8 cellular contexts compared by ENCODE assay signal in the genomic region with DNA sequence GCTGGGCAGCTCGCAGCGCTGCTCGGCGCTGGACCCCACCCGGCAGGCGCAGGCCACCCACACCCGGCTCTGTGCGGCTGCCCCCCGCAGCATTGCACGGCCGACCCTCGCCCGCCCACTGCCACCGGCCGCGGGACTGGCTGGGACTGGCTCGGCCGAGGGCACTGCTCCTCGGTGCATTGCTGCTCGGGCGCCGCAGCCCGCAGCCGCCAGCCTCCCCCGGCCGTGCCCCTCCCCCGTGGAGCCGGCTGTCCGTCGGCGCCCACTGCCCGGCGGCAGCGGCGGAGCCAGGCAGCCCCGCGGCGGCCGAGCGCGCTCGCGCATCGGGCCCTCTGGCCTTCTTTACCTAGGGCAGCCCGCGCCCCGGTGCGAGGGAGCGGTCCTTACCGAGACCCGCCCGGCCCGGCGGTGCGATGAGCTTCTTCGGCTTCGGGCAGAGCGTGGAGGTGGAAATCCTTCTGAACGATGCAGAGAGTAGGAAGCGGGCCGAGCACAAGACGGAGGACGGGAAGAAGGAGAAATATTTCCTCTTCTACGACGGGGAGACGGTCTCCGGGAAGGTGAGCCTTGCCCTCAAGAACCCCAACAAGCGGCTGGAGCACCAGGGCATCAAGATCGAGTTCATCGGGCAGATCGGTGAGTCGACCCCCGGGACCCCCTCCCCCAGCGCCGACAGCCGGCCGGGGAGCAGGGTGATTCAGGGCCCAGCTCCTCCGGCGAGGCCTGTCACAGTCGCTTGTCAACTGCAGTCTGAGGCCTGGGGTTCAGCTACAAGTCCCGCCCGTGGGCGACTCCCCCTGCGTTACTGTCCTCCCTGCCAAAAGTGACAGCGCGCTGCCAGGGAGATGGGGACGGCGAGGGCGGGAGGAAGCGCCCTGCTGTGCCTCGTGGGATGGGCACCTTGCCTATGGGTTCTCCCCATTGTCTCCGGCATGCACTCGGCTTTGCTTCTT. TPM values are rescaled to one million over a fixed set of nuclear protein-coding genes. Genes with fewer than 3 reads are reported as not detected.
DNase-seq lines count a peak whose midpoint lies in the region; ATAC-seq and TF ChIP-seq lines count a peak whose summit lies in the region.

No MANE protein-coding gene starts in this region.

- H3K36me3 ChIP-seq in OCI-LY7 (ENCODE audit: insufficient read depth, low read length) (peaks cover 27% of the 10 kb centered on the region), neural cell (ENCODE audit: insufficient read depth, low read length) (no peaks in the 10 kb centered on the region)

- peak; percentile 16 for ATAC-seq in HG03442 (IDR thresholded peaks at IDR 0.05; ENCODE audit: unreplicated experiment)

- no peak for TF ChIP-seq EP300 in neural cell (conservative IDR thresholded peaks at IDR 0.05; ENCODE audit: poor library complexity, severe bottlenecking)

- TF ChIP-seq POLR2A in GM19193 (IDR thresholded peaks at IDR 0.05; ENCODE audit: extremely low read depth, insufficient read depth, insufficient read length): peak; percentile 42

- peaks cover 62% of the 10 kb centered on the region for H3K79me2 ChIP-seq in OCI-LY7 (ENCODE audit: insufficient read depth, low read depth, low read length)
- peaks cover 47% of the 10 kb centered on the region for H3K79me2 ChIP-seq in neural cell (replicated peaks; ENCODE audit: insufficient read depth, low read length)

- peaks cover 73% of the 10 kb centered on the region for H3K4me1 ChIP-seq in OCI-LY7 (ENCODE audit: insufficient read depth, low read length, poor library complexity, severe bottlenecking)

- DNase-seq in Ammon's horn (ENCODE audit: low spot score) (peak; percentile 87), OCI-LY7 (ENCODE audit: low spot score) (peak; percentile 39), fibroblast of the aortic adventitia (ENCODE audit: low read depth) (no peak), substantia nigra (lab: John Stamatoyannopoulos, UW) (peak in 48 of 49 donors; percentile 19 to 82 (median 58))
- peak; percentile 38 to 41 for DNase-seq in activated T-helper 1 cell treated with anti-CD3 and anti-CD28 coated beads, Interleukin-2, amount 50 U/mL, for 16 hours (ENCODE audit: low read depth in 1 of 2, low spot score in 1 of 2)

- BruUV-seq in OCI-LY7 (replicated peaks; lab: Mats Ljungman, UMichigan): no TSS peak

- H3K4me3 ChIP-seq in OCI-LY7 (ENCODE audit: low read depth, low read length, poor library complexity, severe bottlenecking) (peak overlapping the region; percentile 97), fibroblast of the aortic adventitia (ENCODE audit: low read depth, low read length) (peak overlapping the region; percentile 85), neural cell (ENCODE audit: low read length) (peak overlapping the region; percentile 99)

- intact Hi-C loops in OCI-LY7 (cut with micrococcal nuclease; ENCODE audit: unreplicated experiment): loop anchor here (1.0 kb wide), 1 partner anchor 28 kb away; the partner anchor contains the start of genes ACAD8 and THYN1

- CTCF ChIA-PET in OCI-LY7 (lab: Charles Lee; ENCODE audit: unreplicated experiment): interaction anchor here (0.8 kb wide), 1 partner anchor 18 kb away, joined by 3 read pairs; no protein-coding TSS in a partner anchor

- H3K27me3 ChIP-seq in neural cell (ENCODE audit: insufficient read depth, low read depth, low read length): no peaks in the 10 kb centered on the region

- no peaks in the 10 kb centered on the region for H3F3A ChIP-seq in neural cell (ENCODE audit: insufficient read depth, low read length, poor library complexity, severe bottlenecking)

- H3K9ac ChIP-seq in neural cell (ENCODE audit: low read length): peak overlapping the region; percentile 93

- peak overlapping the region; percentile 87 for H3K4me2 ChIP-seq in OCI-LY7 (ENCODE audit: low read length)
- H3K4me2 ChIP-seq in neural cell (ENCODE audit: low read length): peak overlapping the region; percentile 89

- TF ChIP-seq RAD21 in neural cell (conservative IDR thresholded peaks at IDR 0.05): peak; percentile 25

- no peak overlapping the region for H3K27ac ChIP-seq in OCI-LY7 (ENCODE audit: low read depth, low read length, poor library complexity, severe bottlenecking)
- peak overlapping the region; percentile 81 for H3K27ac ChIP-seq in neural cell (ENCODE audit: low read length)
- peak overlapping the region; percentile 95 for H3K27ac ChIP-seq in substantia nigra (ENCODE audit: low read depth, low read length, poor library complexity, severe bottlenecking)

- H2AFZ ChIP-seq in OCI-LY7 (ENCODE audit: low read length) (peak overlapping the region; percentile 93), neural cell (ENCODE audit: low read depth, low read length) (peak overlapping the region; percentile 18)

- H3K9me3 ChIP-seq in OCI-LY7 (ENCODE audit: low read length) (no peaks in the 10 kb centered on the region), neural cell (ENCODE audit: low read length) (no peaks in the 10 kb centered on the region)

- no peak for TF ChIP-seq CTCF in OCI-LY7 (conservative IDR thresholded peaks at IDR 0.05; ENCODE audit: low read length)
- TF ChIP-seq CTCF in fibroblast of the aortic adventitia (IDR thresholded peaks at IDR 0.05; ENCODE audit: insufficient read depth, low read length): no peak
- no peak for TF ChIP-seq CTCF in neural cell (IDR thresholded peaks at IDR 0.05; ENCODE audit: poor library complexity, severe bottlenecking)

- POLR2A ChIA-PET in OCI-LY7 (lab: Charles Lee): interaction anchor here (0.6 to 2.2 kb wide), 10 partner anchors 9 to 29 kb away, joined by 3 to 6 read pairs (median 4); partner anchors contain the start of genes ACAD8 and THYN1

- H4K20me1 ChIP-seq in OCI-LY7 (ENCODE audit: insufficient read depth, low read length) (peaks cover 71% of the 10 kb centered on the region), neural cell (ENCODE audit: insufficient read depth) (no peaks in the 10 kb centered on the region)

- H3K9me2 ChIP-seq in OCI-LY7 (ENCODE audit: insufficient read depth, low read length) (no peaks in the 10 kb centered on the region), neural cell (ENCODE audit: insufficient read depth, low read length) (no peaks in the 10 kb centered on the region)

TF ChIP-seq in neural cell, 6 proteins besides CTCF, POLR2A, EP300 and RAD21:
- TF ChIP-seq MXI1 (conservative IDR thresholded peaks at IDR 0.05; ENCODE audit: poor library complexity, severe bottlenecking) (no peak), REST (IDR thresholded peaks at IDR 0.05; ENCODE audit: borderline replicate concordance) (peak; percentile 55), SMC3 (conservative IDR thresholded peaks at IDR 0.05; ENCODE audit: poor library complexity) (no peak), POLR2AphosphoS5 (IDR thresholded peaks at IDR 0.05) (no peak), EZH2 (IDR thresholded peaks at IDR 0.05; ENCODE audit: borderline replicate concordance, insufficient read depth, low read length, poor library complexity, severe bottlenecking) (no peak), TAF1 (IDR thresholded peaks at IDR 0.05; ENCODE audit: low read depth) (peak; percentile 25)

RNA-seq across cellular contexts. Expression of gene VPS26B, which starts 0.5 kb away (rescaled TPM):
- total RNA-seq in OCI-LY7 (2014; rRNA removed; shearing (Covaris generic)): 22.7 and 24.9 TPM in 2 replicates
- total RNA-seq in OCI-LY7 (2022) (25.1 and 33.1 TPM in 2 replicates), fibroblast of the aortic adventitia (ENCODE audit: low replicate concordance) (41.7 and 43.3 TPM in 2 replicates)
- 72.6 and 80.3 TPM in 2 replicates for polyA plus RNA-seq in neural cell
- 97.1 and 106 TPM in 2 replicates for polyA minus RNA-seq in neural cell

RNA-seq across cellular contexts. Expression of gene NCAPD3, which starts 1.2 kb away (rescaled TPM):
- 72.8 and 89.1 TPM in 2 replicates for total RNA-seq in OCI-LY7 (2014; rRNA removed; shearing (Covaris generic))
- 112 and 125 TPM in 2 replicates for total RNA-seq in OCI-LY7 (2022)
- 10.8 and 29.7 TPM in 2 replicates for total RNA-seq in fibroblast of the aortic adventitia (ENCODE audit: low replicate concordance)
- polyA plus RNA-seq in neural cell: 11.9 and 13.5 TPM in 2 replicates
- polyA minus RNA-seq in neural cell: 29.0 and 31.3 TPM in 2 replicates

RNA-seq across cellular contexts. Expression of gene THYN1, which starts 28.2 kb away (rescaled TPM):
- total RNA-seq in OCI-LY7 (2014; rRNA removed; shearing (Covaris generic)): 82.8 and 101 TPM in 2 replicates
- 51.6 and 52.4 TPM in 2 replicates for total RNA-seq in OCI-LY7 (2022)
- 25.0 and 54.5 TPM in 2 replicates for total RNA-seq in fibroblast of the aortic adventitia (ENCODE audit: low replicate concordance)
- polyA plus RNA-seq in neural cell: 164 and 186 TPM in 2 replicates
- 63.0 and 72.6 TPM in 2 replicates for polyA minus RNA-seq in neural cell

RNA-seq across cellular contexts. Expression of gene ACAD8, which starts 28.4 kb away (rescaled TPM):
- total RNA-seq in OCI-LY7 (2014; rRNA removed; shearing (Covaris generic)): 22.8 and 29.7 TPM in 2 replicates
- total RNA-seq in OCI-LY7 (2022) (20.4 and 24.7 TPM in 2 replicates), fibroblast of the aortic adventitia (ENCODE audit: low replicate concordance) (15.2 and 17.3 TPM in 2 replicates)
- polyA plus RNA-seq in neural cell: 60.2 and 68.8 TPM in 2 replicates
- 29.2 and 33.3 TPM in 2 replicates for polyA minus RNA-seq in neural cell

RNA-seq across cellular contexts. Expression of gene GLB1L3, which starts 51.2 kb away (rescaled TPM):
- total RNA-seq in OCI-LY7 (2014; rRNA removed; shearing (Covaris generic)): not detected in 2 replicates
- total RNA-seq in OCI-LY7 (2022) (not detected in 2 replicates), fibroblast of the aortic adventitia (ENCODE audit: low replicate concordance) (not detected in 2 replicates)
- polyA plus RNA-seq in neural cell: 0.16 and 0.19 TPM in 2 replicates
- polyA minus RNA-seq in neural cell: 0.35 TPM in 1 of 2 replicates, not detected in the other
